Comparison of ENCODE assay signal across 8 cellular contexts in genomic region chr14:74712499-74713394, GRCh38. TPM values are rescaled to one million over a fixed set of nuclear protein-coding genes. Genes with fewer than 3 reads are reported as not detected.
A peak's percentile ranks its signal among the peaks of the same experiment; 100 is the strongest.
DNase-seq lines count a peak whose midpoint lies in the region; TF ChIP-seq lines count a peak whose summit lies in the region.

Gene AREL1 (minus strand): TSS chr14:74713080. CDS start chr14:74685615, 27,465 bp downstream.
Gene FCF1 (plus strand): TSS chr14:74713144. CDS start chr14:74713198, 54 bp downstream.

- H3K9me3 Mint-ChIP-seq in H9: no peaks in the 10 kb centered on the region
- H3K9me3 Mint-ChIP-seq in type B pancreatic cell: no peaks in the 10 kb centered on the region

- no peak within 1 kb of the TSS for H2BK12ac ChIP-seq in H9 (ENCODE audit: insufficient read length, low read depth, low read length)

- peak within 1 kb of the TSS; percentile 30 for H3K18ac ChIP-seq in H9 (ENCODE audit: insufficient read length, low read depth, low read length)

- H2BK5ac ChIP-seq in H9 (ENCODE audit: insufficient read length, low read length): no peak within 1 kb of the TSS

- no peaks in the 10 kb centered on the region for H4K20me1 ChIP-seq in H9 (ENCODE audit: control insufficient read depth, insufficient read depth, insufficient read length)

- H3K27ac Mint-ChIP-seq in H9 (peak within 1 kb of the TSS; percentile 97 to 99 (median 98)), type B pancreatic cell (peak within 1 kb of the TSS; percentile 97)

- no peak within 1 kb of the TSS for H4K91ac ChIP-seq in H9 (ENCODE audit: insufficient read length, low read depth, low read length)

- H3K27ac ChIP-seq in H9 (ENCODE audit: insufficient read length, low read depth, low read length) (no peak within 1 kb of the TSS), parathyroid adenoma (peak within 1 kb of the TSS; percentile 68)

- H3K4me2 ChIP-seq in H9 (ENCODE audit: insufficient read depth, insufficient read length, low read length): peak within 1 kb of the TSS; percentile 100
- peak within 1 kb of the TSS; percentile 99 for H3K4me2 ChIP-seq in parathyroid adenoma (ENCODE audit: low read length)

- no peak within 1 kb of the TSS for H4K8ac ChIP-seq in H9 (replicated peaks; ENCODE audit: insufficient read length, low read depth, low read length)

- H2BK15ac ChIP-seq in H9 (ENCODE audit: low read depth, low read length): no peak within 1 kb of the TSS

- H2BK120ac ChIP-seq in H9 (ENCODE audit: low read depth, low read length, poor library complexity, severe bottlenecking): no peak within 1 kb of the TSS

- no peak within 1 kb of the TSS for H2BK20ac ChIP-seq in H9 (ENCODE audit: low read depth, low read length, poor library complexity, severe bottlenecking)

- H3K4me3 Mint-ChIP-seq in H9 (peak within 1 kb of the TSS; percentile 98), type B pancreatic cell (peak within 1 kb of the TSS; percentile 100)

- no peak within 1 kb of the TSS for H3K14ac ChIP-seq in H9 (ENCODE audit: insufficient read depth, low read length)

- no peaks in the 10 kb centered on the region for H3K23me2 ChIP-seq in H9 (ENCODE audit: insufficient read length, low read depth, low read length, poor library complexity, severe bottlenecking)

- no peak within 1 kb of the TSS for H4K5ac ChIP-seq in H9 (ENCODE audit: insufficient read length, low read depth, low read length)

- H3K4me1 ChIP-seq in H9 (ENCODE audit: insufficient read depth, low read length) (no peaks in the 10 kb centered on the region), parathyroid adenoma (no peaks in the 10 kb centered on the region)

- peaks cover 22% of the 10 kb centered on the region for H3K79me2 ChIP-seq in H9 (ENCODE audit: insufficient read depth, low read length)
- H3K79me2 ChIP-seq in parathyroid adenoma: peaks cover 21% of the 10 kb centered on the region

- H3K4ac ChIP-seq in H9 (ENCODE audit: low read depth, low read length): no peak within 1 kb of the TSS

- H3K9ac ChIP-seq in H9 (ENCODE audit: extremely low read depth, insufficient read length, low read length): peak within 1 kb of the TSS; percentile 92
- no peak within 1 kb of the TSS for H3K9ac ChIP-seq in parathyroid adenoma

- no peaks in the 10 kb centered on the region for H3K36me3 ChIP-seq in parathyroid adenoma (ENCODE audit: control insufficient read depth, insufficient read depth, low read length)

- TF ChIP-seq CTCF in H9 (conservative IDR thresholded peaks at IDR 0.05): no peak
- no peak for TF ChIP-seq CTCF in parathyroid adenoma (IDR thresholded peaks at IDR 0.05)
- TF ChIP-seq CTCF in type B pancreatic cell (conservative IDR thresholded peaks at IDR 0.05): no peak

- WGBS in H9 (ENCODE audit: extremely low coverage, insufficient read length, low lambda C conversion rate): no CpG with 5 or more reads among the region's 31 CpGs

- H2AFZ ChIP-seq in H9 (ENCODE audit: low read length) (no peak within 1 kb of the TSS), parathyroid adenoma (peak within 1 kb of the TSS; percentile 92)

- H3K79me1 ChIP-seq in H9 (ENCODE audit: insufficient read depth, low read depth, low read length, poor library complexity, severe bottlenecking): no peaks in the 10 kb centered on the region

- no peaks in the 10 kb centered on the region for H3K27me3 Mint-ChIP-seq in H9 (ENCODE audit: low read depth)
- H3K27me3 Mint-ChIP-seq in type B pancreatic cell: no peaks in the 10 kb centered on the region

- H3K4me1 Mint-ChIP-seq in H9 (peaks cover 12 to 19% of the 10 kb centered on the region in 2 experiments), type B pancreatic cell (ENCODE audit: unreplicated experiment) (peaks cover 18% of the 10 kb centered on the region)

- H3K36me3 Mint-ChIP-seq in H9 (ENCODE audit: insufficient read depth in 1 of 3, low read depth in 3 of 3) (peaks cover 7 to 24% (median 18%) of the 10 kb centered on the region in 3 experiments; a peak in 6 of 7 replicates), type B pancreatic cell (peaks cover 3% of the 10 kb centered on the region)

- H3K27me3 ChIP-seq in H9 (ENCODE audit: insufficient read depth, low read length) (no peaks in the 10 kb centered on the region), parathyroid adenoma (ENCODE audit: control insufficient read depth, insufficient read depth, low read length) (no peaks in the 10 kb centered on the region)

- no peak within 1 kb of the TSS for H2AK5ac ChIP-seq in H9 (ENCODE audit: insufficient read length, low read length)

- peak within 1 kb of the TSS; percentile 99 for H3K4me3 ChIP-seq in parathyroid adenoma (ENCODE audit: low read depth, low read length)

- DNase-seq in ELR (ENCODE audit: low read depth) (peak; percentile 92), H9 (peak; percentile 87), NCI-H460 (ENCODE audit: extremely low read depth, low read depth) (peak; percentile 90), glomerular visceral epithelial cell (ENCODE audit: extremely low spot score) (peak; percentile 75), type B pancreatic cell (ENCODE audit: extremely low spot score, unreplicated experiment) (peak; percentile 81), NCI-H1436 (lab: John Stamatoyannopoulos, UW) (no peak)
- peak; percentile 93 for DNase-seq in activated effector memory CD4-positive, alpha-beta T cell treated with anti-CD3 and anti-CD28 coated beads, Interleukin-2, amount 50 U/mL, for 16 hours

- no peak within 1 kb of the TSS for H3K23ac ChIP-seq in H9 (ENCODE audit: insufficient read length, low read depth, low read length)

- H3K56ac ChIP-seq in H9 (ENCODE audit: insufficient read length, low read depth, low read length): no peak within 1 kb of the TSS

- no peak within 1 kb of the TSS for H3T11ph ChIP-seq in H9 (ENCODE audit: low read length)

- no peaks in the 10 kb centered on the region for H3K9me3 ChIP-seq in H9 (ENCODE audit: control insufficient read depth, low read depth, low read length)
- no peaks in the 10 kb centered on the region for H3K9me3 ChIP-seq in parathyroid adenoma (ENCODE audit: control insufficient read depth, low read length)

RNA-seq across cellular contexts. Expression of gene AREL1, which starts in this region (rescaled TPM):
- 32.2 and 34.2 TPM in 2 replicates for total RNA-seq in H9 (2021)
- 23.6 and 31.2 TPM in 2 replicates for total RNA-seq in NCI-H460 (2014; rRNA removed; shearing (Covaris generic))
- 26.6 and 34.8 TPM in 2 replicates for polyA plus RNA-seq in NCI-H460 (2014; cell fraction: nucleus; rRNA removed)
- 41.5 and 41.6 TPM in 2 replicates for total RNA-seq in type B pancreatic cell (ENCODE audit: low replicate concordance)

RNA-seq across cellular contexts. Expression of gene FCF1, which starts in this region (rescaled TPM):
- total RNA-seq in H9 (2021) (85.6 and 87.7 TPM in 2 replicates), type B pancreatic cell (ENCODE audit: low replicate concordance) (44.6 and 48.0 TPM in 2 replicates)
- 51.0 and 59.5 TPM in 2 replicates for total RNA-seq in NCI-H460 (2014; rRNA removed; shearing (Covaris generic))
- polyA plus RNA-seq in NCI-H460 (2014; cell fraction: nucleus; rRNA removed): 16.2 and 21.1 TPM in 2 replicates
